21 cellular contexts compared by ENCODE assay signal in the genomic region with DNA sequence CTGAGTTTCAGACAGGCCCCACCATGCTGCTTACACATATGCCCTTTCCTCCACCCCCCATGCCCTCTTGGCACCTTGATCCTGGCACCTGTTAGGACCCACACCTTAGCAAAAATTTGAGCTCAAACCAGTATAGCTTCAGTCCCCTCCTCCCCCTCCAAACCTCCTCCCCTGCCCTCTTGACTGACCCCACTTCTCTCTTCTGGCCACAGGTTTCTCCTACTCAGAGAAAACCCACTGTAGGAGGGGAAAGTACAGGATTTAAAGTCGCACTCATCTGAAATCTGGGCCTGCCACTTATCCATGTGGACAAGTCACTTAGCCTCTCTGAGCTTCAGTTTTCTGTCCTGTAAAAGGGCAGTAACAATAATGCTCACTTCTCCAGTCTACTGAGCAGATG.
DNase-seq lines count a peak whose midpoint lies in the region; ATAC-seq and TF ChIP-seq lines count a peak whose summit lies in the region.
"Had no signal": no experiment of that assay in that cellular context is flagged by ENCODE, and none has a peak within 500 bp of the region (broad histone marks: within the 10 kb centered on the region; RNA-seq: fewer than 3 reads in every experiment).

No MANE protein-coding gene starts in this region.

- in situ Hi-C loops in GM13977 (cut with MboI; ENCODE audit: low pct_unique_long_range_greater_than_20kb, low sequenced_read_pairs, unreplicated experiment) (no loop called here), HAP-1 (cut with MboI; ENCODE audit: low sequenced_read_pairs) (no loop called here)

- DNase-seq in GM10248 (ENCODE audit: extremely low spot score) (peak; percentile 44), GM13977 (ENCODE audit: low spot score) (peak; percentile 31), HAP-1 (ENCODE audit: low spot score in 2 of 2) (no peak), iPS-NIHi7 (ENCODE audit: extremely low spot score) (no peak)
- DNase-seq: 8988T; ACHN; AML-193; C1 segment of cervical spinal cord; Calu3; CD4-positive, alpha-beta memory T cell; COR-L47; DMS53; DMS79 treated with DMSO at 0.1 percent for 48 hours; GF-D8; GOT3; HCEC 1CT had no signal

- H3K9me3 ChIP-seq in HEK293 (ENCODE audit: control insufficient read depth, insufficient read depth, low read depth, low read length) (no peaks in the 10 kb centered on the region), HAP-1 (no peaks in the 10 kb centered on the region)
- H3K9me3 ChIP-seq: A549 had no signal

- POLR2A ChIA-PET in GM10248 (lab: Yijun Ruan, JAX), result no interaction called here
- POLR2A ChIA-PET in HEK293 (lab: Yijun Ruan, JAX), result no interaction called here

- no peak overlapping the region for H3K27ac ChIP-seq in HEK293 (ENCODE audit: extremely low read depth, low read depth, low read length)
- H3K27ac ChIP-seq: A549 had no signal

- H3K36me3 Mint-ChIP-seq in stimulated activated memory B cell treated with anti-CD40 and anti-IgM and Interleukin-4, amounts not matched to agents 10 μg/mL and 1 μg/mL and 100 μg/mL, for 72 hours, result no peaks in the 10 kb centered on the region
- H3K36me3 Mint-ChIP-seq: CD4-positive, alpha-beta memory T cell had no signal

- TF ChIP-seq CTCF in GM10248 (IDR thresholded peaks at IDR 0.05; ENCODE audit: control extremely low read depth, extremely low read depth, low read depth, missing control alignments), result no peak
- no peak for TF ChIP-seq CTCF in GM13977 (IDR thresholded peaks at IDR 0.05; ENCODE audit: extremely low read depth, insufficient read depth, missing control alignments)
- no peak for TF ChIP-seq CTCF in HEK293 (tag by site-specific recombination; IDR thresholded peaks at IDR 0.05)

- no peaks in the 10 kb centered on the region for H3K36me3 ChIP-seq in HEK293 (ENCODE audit: control insufficient read depth in 2 of 2, insufficient read depth in 1 of 2, low read length in 2 of 2)
- H3K36me3 ChIP-seq in HAP-1 (replicated peaks), result no peaks in the 10 kb centered on the region

- H3K4me1 Mint-ChIP-seq in stimulated activated memory B cell treated with anti-CD40 and anti-IgM and Interleukin-4, amounts not matched to agents 10 μg/mL and 1 μg/mL and 100 μg/mL, for 72 hours, result peaks cover 6% of the 10 kb centered on the region

- H3K4me3 ChIP-seq in HEK293 (ENCODE audit: low read depth, low read length) (no peak overlapping the region), HAP-1 (no peak overlapping the region)
- H3K4me3 ChIP-seq: A549 had no signal

- H3K4me3 Mint-ChIP-seq in stimulated activated memory B cell treated with anti-CD40 and anti-IgM and Interleukin-4, amounts not matched to agents 10 μg/mL and 1 μg/mL and 100 μg/mL, for 72 hours, result no peak overlapping the region
- H3K4me3 Mint-ChIP-seq: CD4-positive, alpha-beta memory T cell had no signal

- ATAC-seq in stimulated activated memory B cell treated with anti-CD40 and anti-IgM and Interleukin-4, amounts not matched to agents 10 μg/mL and 1 μg/mL and 100 μg/mL, for 72 hours, result peak; percentile 39
- ATAC-seq in HG02759 (IDR thresholded peaks at IDR 0.05; ENCODE audit: unreplicated experiment) (no peak), GM19452 (IDR thresholded peaks at IDR 0.05; ENCODE audit: unreplicated experiment) (no peak)
- ATAC-seq: A549 had no signal

- H3K27me3 ChIP-seq in HAP-1 (ENCODE audit: low read depth), result peaks cover 98% of the 10 kb centered on the region

- H3K9me3 Mint-ChIP-seq in stimulated activated memory B cell treated with anti-CD40 and anti-IgM and Interleukin-4, amounts not matched to agents 10 μg/mL and 1 μg/mL and 100 μg/mL, for 72 hours, result no peaks in the 10 kb centered on the region
- H3K9me3 Mint-ChIP-seq: CD4-positive, alpha-beta memory T cell had no signal

- peaks cover 59% of the 10 kb centered on the region for H3K27me3 Mint-ChIP-seq in stimulated activated memory B cell treated with anti-CD40 and anti-IgM and Interleukin-4, amounts not matched to agents 10 μg/mL and 1 μg/mL and 100 μg/mL, for 72 hours

- CTCF ChIA-PET in GM10248 (lab: Yijun Ruan, JAX) (interaction anchor here (0.6 to 1.4 kb wide), 6 partner anchors 13 to 193 kb away, joined by 3 to 6 read pairs (median 3); no protein-coding TSS in a partner anchor), HEK293 (lab: Yijun Ruan, JAX) (interaction anchor here (0.6 to 1.0 kb wide), 2 partner anchors 26 to 194 kb away, joined by 3 to 4 read pairs; no protein-coding TSS in a partner anchor)

- H3K4me1 ChIP-seq in HEK293 (ENCODE audit: control insufficient read depth, insufficient read depth, low read length) (no peaks in the 10 kb centered on the region), HAP-1 (peaks cover 9% of the 10 kb centered on the region)
- H3K4me1 ChIP-seq: A549 had no signal

- H3K27ac Mint-ChIP-seq in stimulated activated memory B cell treated with anti-CD40 and anti-IgM and Interleukin-4, amounts not matched to agents 10 μg/mL and 1 μg/mL and 100 μg/mL, for 72 hours, result no peak overlapping the region

TF ChIP-seq in HEK293, 187 proteins besides CTCF, POLR2A, EP300 and RAD21:
- TF ChIP-seq ZNF623 (tag by site-specific recombination; IDR thresholded peaks at IDR 0.05), result no peak
- 0 out of 2 replicates have a peak, but pooled peaks have one; percentile 28 for TF ChIP-seq EGR2 (tag by site-specific recombination; IDR thresholded peaks at IDR 0.05; ENCODE audit: low read depth)
- TF ChIP-seq ZNF768 (tag by site-specific recombination; IDR thresholded peaks at IDR 0.05), result no peak
- no peak for TF ChIP-seq HOXA7 (CRISPR knock-in tag; IDR thresholded peaks at IDR 0.05; ENCODE audit: borderline replicate concordance)
- no peak for TF ChIP-seq ZNF324 (tag by site-specific recombination; IDR thresholded peaks at IDR 0.05)
- TF ChIP-seq, protein P1, sequence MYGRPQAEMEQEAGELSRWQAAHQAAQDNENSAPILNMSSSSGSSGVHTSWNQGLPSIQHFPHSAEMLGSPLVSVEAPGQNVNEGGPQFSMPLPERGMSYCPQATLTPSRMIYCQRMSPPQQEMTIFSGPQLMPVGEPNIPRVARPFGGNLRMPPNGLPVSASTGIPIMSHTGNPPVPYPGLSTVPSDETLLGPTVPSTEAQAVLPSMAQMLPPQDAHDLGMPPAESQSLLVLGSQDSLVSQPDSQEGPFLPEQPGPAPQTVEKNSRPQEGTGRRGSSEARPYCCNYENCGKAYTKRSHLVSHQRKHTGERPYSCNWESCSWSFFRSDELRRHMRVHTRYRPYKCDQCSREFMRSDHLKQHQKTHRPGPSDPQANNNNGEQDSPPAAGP (tag by site-specific recombination; IDR thresholded peaks at IDR 0.05), result no peak
- no peak for TF ChIP-seq SETDB1 (IDR thresholded peaks at IDR 0.05; ENCODE audit: insufficient read length, low read length)
- no peak for TF ChIP-seq ZNF24 (tag by site-specific recombination; IDR thresholded peaks at IDR 0.05)
- peak; percentile 62; the same call in 1 of the 2 replicates for TF ChIP-seq PRDM1 (tag by site-specific recombination; IDR thresholded peaks at IDR 0.05)
- TF ChIP-seq ZNF23 (tag by site-specific recombination; IDR thresholded peaks at IDR 0.05; ENCODE audit: borderline replicate concordance), result no peak

Comparison
In these comparisons a context has a peak if more than half of its experiments do, and no peak if none do; other contexts are left out.
1. DNase-seq: peak in GM10248 (single experiment) and GM13977 (single experiment); none in HAP-1 (0 of 2) and iPS-NIHi7 (single experiment).